ENCODE assay signal across 8 cellular contexts in genomic region chr1:234986750-234987414, GRCh38.
DNase-seq lines count a peak whose midpoint lies in the region; ATAC-seq and TF ChIP-seq lines count a peak whose summit lies in the region.

No MANE protein-coding gene starts in this region.

- H4K12ac ChIP-seq in trophoblast cell (ENCODE audit: low read depth, low read length), result no peak overlapping the region

- peaks cover 2% of the 10 kb centered on the region for H3K9me3 Mint-ChIP-seq in Calu3 (ENCODE audit: low read depth, unreplicated experiment)
- H3K9me3 Mint-ChIP-seq in T-helper 2 cell treated with Interferon-gamma antibody and Interleukin-4, amounts not matched to agents 5 μg/mL and 100 μg/mL, for 36 hours, result peaks cover 3% of the 10 kb centered on the region

- peaks cover 5% of the 10 kb centered on the region for H3K79me2 ChIP-seq in trophoblast cell (ENCODE audit: control insufficient read depth, insufficient read depth, low read length, poor library complexity)

- H3K36me3 Mint-ChIP-seq in Calu3 (ENCODE audit: insufficient read depth, unreplicated experiment), result peaks cover 13% of the 10 kb centered on the region
- H3K36me3 Mint-ChIP-seq in T-helper 2 cell treated with Interferon-gamma antibody and Interleukin-4, amounts not matched to agents 5 μg/mL and 100 μg/mL, for 36 hours (ENCODE audit: low read depth), result peaks cover 9% of the 10 kb centered on the region

- peak overlapping the region; percentile 48 for H3K4ac ChIP-seq in trophoblast cell (ENCODE audit: low read depth, low read length)

- H3K27ac Mint-ChIP-seq in Calu3 (ENCODE audit: unreplicated experiment), result peak overlapping the region; percentile 85
- H3K27ac Mint-ChIP-seq in T-helper 2 cell treated with Interferon-gamma antibody and Interleukin-4, amounts not matched to agents 5 μg/mL and 100 μg/mL, for 36 hours, result peak overlapping the region; percentile 68

- H3K4me1 ChIP-seq in foreskin keratinocyte, result peaks cover 16% of the 10 kb centered on the region
- H3K4me1 ChIP-seq in trophoblast cell (ENCODE audit: control insufficient read depth in 1 of 2, insufficient read depth in 2 of 2, low read length in 2 of 2), result peaks cover 30 to 38% of the 10 kb centered on the region in 2 experiments

- peak overlapping the region; percentile 83 for H4K8ac ChIP-seq in trophoblast cell (ENCODE audit: low read depth, low read length)

- peak overlapping the region; percentile 97 for H2BK120ac ChIP-seq in trophoblast cell (ENCODE audit: insufficient read depth, low read length, poor library complexity)

- peaks cover 49% of the 10 kb centered on the region for H3K79me1 ChIP-seq in trophoblast cell (ENCODE audit: low read length)

- TF ChIP-seq CTCF in Calu3 (IDR thresholded peaks at IDR 0.05; ENCODE audit: unreplicated experiment), result no peak
- no peak for TF ChIP-seq CTCF in foreskin keratinocyte (conservative IDR thresholded peaks at IDR 0.05)
- TF ChIP-seq CTCF in WERI-Rb-1 (IDR thresholded peaks at IDR 0.05; ENCODE audit: low read depth, low read length), result no peak

- peak overlapping the region; percentile 64 for H3K18ac ChIP-seq in trophoblast cell (ENCODE audit: low read length)

- H3K4me2 ChIP-seq in trophoblast cell (ENCODE audit: low read length), result peak overlapping the region; percentile 37

- H3K36me3 ChIP-seq in trophoblast cell (ENCODE audit: control insufficient read depth in 1 of 2, insufficient read depth in 2 of 2, low read length in 2 of 2) (no peaks in the 10 kb centered on the region), WERI-Rb-1 (no peaks in the 10 kb centered on the region)

- peak overlapping the region; percentile 98 for H2BK5ac ChIP-seq in trophoblast cell (ENCODE audit: low read depth, low read length, poor library complexity)

- no CpG with 5 or more reads among the region's 9 CpGs for WGBS in trophoblast cell (ENCODE audit: extremely low coverage, insufficient coverage, insufficient read length)

- H3K23ac ChIP-seq in trophoblast cell (ENCODE audit: low read length), result no peak overlapping the region

- CTCF ChIA-PET in Calu3 (lab: Charles Lee), result interaction anchor here (1.5 to 2.2 kb wide), 2 partner anchors 11 to 374 kb away, joined by 3 to 13 read pairs; no protein-coding TSS in a partner anchor

- H3K4me3 Mint-ChIP-seq in Calu3 (ENCODE audit: low read depth, unreplicated experiment), result peak overlapping the region; percentile 17
- peak overlapping the region; percentile 24 for H3K4me3 Mint-ChIP-seq in T-helper 2 cell treated with Interferon-gamma antibody and Interleukin-4, amounts not matched to agents 5 μg/mL and 100 μg/mL, for 36 hours

- no peaks in the 10 kb centered on the region for H3K27me3 Mint-ChIP-seq in Calu3 (ENCODE audit: unreplicated experiment)
- no peaks in the 10 kb centered on the region for H3K27me3 Mint-ChIP-seq in T-helper 2 cell treated with Interferon-gamma antibody and Interleukin-4, amounts not matched to agents 5 μg/mL and 100 μg/mL, for 36 hours (ENCODE audit: low read depth)

- peak overlapping the region; percentile 85 for H3K14ac ChIP-seq in trophoblast cell (ENCODE audit: low read length)

- H3K9me3 ChIP-seq in trophoblast cell (ENCODE audit: insufficient read depth, low read depth, low read length) (no peaks in the 10 kb centered on the region), WERI-Rb-1 (ENCODE audit: severe bottlenecking) (no peaks in the 10 kb centered on the region)

- H3K9ac ChIP-seq in trophoblast cell (ENCODE audit: low read length), result no peak overlapping the region

- no peak overlapping the region for H2AFZ ChIP-seq in trophoblast cell (ENCODE audit: insufficient read depth, low read length, poor library complexity)

- peak overlapping the region; percentile 97 for H4K91ac ChIP-seq in trophoblast cell (ENCODE audit: low read depth, low read length)

- DNase-seq in Calu3 (no peak), foreskin keratinocyte (no peak), trophoblast cell (peak in 1 of 2 donors; percentile 61), WERI-Rb-1 (no peak), NCI-H1417 (lab: John Stamatoyannopoulos, UW) (no peak), RKO (ENCODE audit: low spot score) (no peak), SHP77 treated with DMSO at 0.1 percent for 48 hours (lab: John Stamatoyannopoulos, UW) (no peak)
- DNase-seq in T-helper 2 cell treated with Interferon-gamma antibody and Interleukin-4, amounts not matched to agents 5 μg/mL and 100 μg/mL, for 36 hours (ENCODE audit: low spot score), result no peak

- no TSS peak for BruUV-seq in Calu3 (replicated peaks; lab: Mats Ljungman, UMichigan)

- H2AK5ac ChIP-seq in trophoblast cell (ENCODE audit: low read length), result peak overlapping the region; percentile 66

- ATAC-seq in foreskin keratinocyte, result no peak

- H3K4me1 Mint-ChIP-seq in Calu3 (ENCODE audit: low read depth, unreplicated experiment), result peaks cover 49% of the 10 kb centered on the region
- peaks cover 52% of the 10 kb centered on the region for H3K4me1 Mint-ChIP-seq in T-helper 2 cell treated with Interferon-gamma antibody and Interleukin-4, amounts not matched to agents 5 μg/mL and 100 μg/mL, for 36 hours (ENCODE audit: low read depth)

- peak overlapping the region; percentile 54 for H3K27ac ChIP-seq in foreskin keratinocyte
- peak overlapping the region; percentile 97 for H3K27ac ChIP-seq in trophoblast cell (ENCODE audit: low read depth, low read length)
- no peak overlapping the region for H3K27ac ChIP-seq in WERI-Rb-1

- H3K4me3 ChIP-seq in trophoblast cell (ENCODE audit: low read depth, low read length) (no peak overlapping the region), WERI-Rb-1 (ENCODE audit: low read depth, low read length) (no peak overlapping the region)

- H2BK12ac ChIP-seq in trophoblast cell (ENCODE audit: low read length), result peak overlapping the region; percentile 80

- H3K27me3 ChIP-seq in foreskin keratinocyte (no peaks in the 10 kb centered on the region), trophoblast cell (ENCODE audit: insufficient read depth, low read length) (no peaks in the 10 kb centered on the region), WERI-Rb-1 (ENCODE audit: insufficient read depth, low read depth, severe bottlenecking) (no peaks in the 10 kb centered on the region)

- intact Hi-C loops in Calu3 (cut with micrococcal nuclease; ENCODE audit: unreplicated experiment), result no loop called here
